1 cellular context compared by ENCODE assay signal in the genomic region with DNA sequence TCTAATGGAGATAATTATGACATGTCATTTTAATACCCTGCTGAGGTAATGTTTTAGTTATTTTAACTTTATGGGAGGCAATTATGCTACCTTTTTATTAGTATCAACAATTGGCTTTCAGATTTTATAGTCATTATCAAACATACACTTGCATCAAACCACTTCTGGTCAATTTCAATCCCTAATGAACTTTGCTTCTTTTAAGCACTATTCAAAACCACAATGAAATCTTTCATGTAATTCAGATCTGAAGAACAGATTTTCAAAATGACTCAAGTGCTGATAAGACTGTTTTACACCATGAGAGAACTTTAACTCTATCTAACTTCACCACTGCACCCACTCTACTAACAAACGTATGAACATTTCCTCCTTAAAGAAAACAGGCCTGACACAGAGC.
TF ChIP-seq lines count a peak whose summit lies in the region.

No MANE protein-coding gene starts in this region.

TF ChIP-seq in K562, 482 proteins besides CTCF, POLR2A, EP300 and RAD21 (continued from another document and continues in another):
- TF ChIP-seq, protein P1, sequence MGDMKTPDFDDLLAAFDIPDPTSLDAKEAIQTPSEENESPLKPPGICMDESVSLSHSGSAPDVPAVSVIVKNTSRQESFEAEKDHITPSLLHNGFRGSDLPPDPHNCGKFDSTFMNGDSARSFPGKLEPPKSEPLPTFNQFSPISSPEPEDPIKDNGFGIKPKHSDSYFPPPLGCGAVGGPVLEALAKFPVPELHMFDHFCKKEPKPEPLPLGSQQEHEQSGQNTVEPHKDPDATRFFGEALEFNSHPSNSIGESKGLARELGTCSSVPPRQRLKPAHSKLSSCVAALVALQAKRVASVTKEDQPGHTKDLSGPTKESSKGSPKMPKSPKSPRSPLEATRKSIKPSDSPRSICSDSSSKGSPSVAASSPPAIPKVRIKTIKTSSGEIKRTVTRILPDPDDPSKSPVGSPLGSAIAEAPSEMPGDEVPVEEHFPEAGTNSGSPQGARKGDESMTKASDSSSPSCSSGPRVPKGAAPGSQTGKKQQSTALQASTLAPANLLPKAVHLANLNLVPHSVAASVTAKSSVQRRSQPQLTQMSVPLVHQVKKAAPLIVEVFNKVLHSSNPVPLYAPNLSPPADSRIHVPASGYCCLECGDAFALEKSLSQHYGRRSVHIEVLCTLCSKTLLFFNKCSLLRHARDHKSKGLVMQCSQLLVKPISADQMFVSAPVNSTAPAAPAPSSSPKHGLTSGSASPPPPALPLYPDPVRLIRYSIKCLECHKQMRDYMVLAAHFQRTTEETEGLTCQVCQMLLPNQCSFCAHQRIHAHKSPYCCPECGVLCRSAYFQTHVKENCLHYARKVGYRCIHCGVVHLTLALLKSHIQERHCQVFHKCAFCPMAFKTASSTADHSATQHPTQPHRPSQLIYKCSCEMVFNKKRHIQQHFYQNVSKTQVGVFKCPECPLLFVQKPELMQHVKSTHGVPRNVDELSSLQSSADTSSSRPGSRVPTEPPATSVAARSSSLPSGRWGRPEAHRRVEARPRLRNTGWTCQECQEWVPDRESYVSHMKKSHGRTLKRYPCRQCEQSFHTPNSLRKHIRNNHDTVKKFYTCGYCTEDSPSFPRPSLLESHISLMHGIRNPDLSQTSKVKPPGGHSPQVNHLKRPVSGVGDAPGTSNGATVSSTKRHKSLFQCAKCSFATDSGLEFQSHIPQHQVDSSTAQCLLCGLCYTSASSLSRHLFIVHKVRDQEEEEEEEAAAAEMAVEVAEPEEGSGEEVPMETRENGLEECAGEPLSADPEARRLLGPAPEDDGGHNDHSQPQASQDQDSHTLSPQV (IDR thresholded peaks at IDR 0.05): no peak
- TF ChIP-seq ZNF431 (CRISPR knock-in tag; IDR thresholded peaks at IDR 0.05) (no peak), ZNF134 (CRISPR knock-in tag; conservative IDR thresholded peaks at IDR 0.05) (no peak), NCOA2 (IDR thresholded peaks at IDR 0.05; ENCODE audit: partially characterized antibody in 2 of 2) (no peak), SMAD4 (CRISPR knock-in tag; conservative IDR thresholded peaks at IDR 0.05) (no peak), CBFA2T3 (IDR thresholded peaks at IDR 0.05) (peak; percentile 74), RFX5 (IDR thresholded peaks at IDR 0.05; ENCODE audit: low read depth, low read length) (no peak), SAP30 (IDR thresholded peaks at IDR 0.05; ENCODE audit: borderline replicate concordance, insufficient read depth, low read depth, low read length, poor library complexity, severe bottlenecking) (no peak), ZBED1 (IDR thresholded peaks at IDR 0.05) (no peak), DIDO1 (tag; IDR thresholded peaks at IDR 0.05; ENCODE audit: low read depth) (no peak), IFI16 (CRISPR knock-in tag; IDR thresholded peaks at IDR 0.05) (no peak), ZNF121 (CRISPR knock-in tag; conservative IDR thresholded peaks at IDR 0.05) (no peak), ZNF140 (CRISPR knock-in tag; IDR thresholded peaks at IDR 0.05) (no peak), SNRNP70 (optimal IDR thresholded peaks at IDR 0.05; ENCODE audit: low read depth, low read length) (no peak), ZNF316 (IDR thresholded peaks at IDR 0.05) (peak; percentile 64), ZNF124 (CRISPR knock-in tag; IDR thresholded peaks at IDR 0.05) (no peak), PML (IDR thresholded peaks at IDR 0.05; ENCODE audit: low read length) (no peak), SRF (CRISPR knock-in tag; IDR thresholded peaks at IDR 0.05) (no peak), ZNF274 (IDR thresholded peaks at IDR 0.05; ENCODE audit: borderline replicate concordance, low read depth, low read length) (no peak), ZNF217 (CRISPR knock-in tag; IDR thresholded peaks at IDR 0.05) (no peak), NFATC3 (IDR thresholded peaks at IDR 0.05) (no peak), JUND (IDR thresholded peaks at IDR 0.05; ENCODE audit: borderline replicate concordance, low read depth, low read length) (peak; percentile 54), JUND (tag; IDR thresholded peaks at IDR 0.05; ENCODE audit: borderline replicate concordance, low read depth, low read length) (peak; percentile 46; the same call in 1 of the 3 replicates), KAT7 (CRISPR knock-in tag; IDR thresholded peaks at IDR 0.05; ENCODE audit: borderline replicate concordance) (no peak), ZNF583 (CRISPR knock-in tag; IDR thresholded peaks at IDR 0.05) (no peak), FOS (IDR thresholded peaks at IDR 0.05; ENCODE audit: extremely low read depth, insufficient read length) (no peak), ZNF830 (CRISPR knock-in tag; IDR thresholded peaks at IDR 0.05) (no peak), STAT5B (CRISPR knock-in tag; IDR thresholded peaks at IDR 0.05) (no peak), HIVEP1 (CRISPR knock-in tag; IDR thresholded peaks at IDR 0.05) (no peak), HNRNPK (IDR thresholded peaks at IDR 0.05; ENCODE audit: low read depth, low read length, poor library complexity, severe bottlenecking) (no peak), TAF1 (IDR thresholded peaks at IDR 0.05; ENCODE audit: control insufficient read depth, extremely low read depth, insufficient read depth, low read length, severe bottlenecking) (no peak), NFYB (IDR thresholded peaks at IDR 0.05; ENCODE audit: extremely low read depth, insufficient read length) (no peak), POLR2AphosphoS5 (IDR thresholded peaks at IDR 0.05; ENCODE audit: control insufficient read depth, insufficient read depth, low read depth, low read length) (no peak), TAL1 (IDR thresholded peaks at IDR 0.05) (no peak), CHCHD3 (CRISPR knock-in tag; IDR thresholded peaks at IDR 0.05) (no peak), ZBTB17 (CRISPR knock-in tag; IDR thresholded peaks at IDR 0.05) (no peak), KDM1A (IDR thresholded peaks at IDR 0.05) (peak; percentile 89 to 90), RCOR1 (IDR thresholded peaks at IDR 0.05; ENCODE audit: borderline replicate concordance in 1 of 2, low read depth in 2 of 2, low read length in 2 of 2) (peak in 1 of 2 experiments; percentile 84; a peak in 2 of 4 replicates), ZNF696 (CRISPR knock-in tag; conservative IDR thresholded peaks at IDR 0.05) (no peak), RBM39 (optimal IDR thresholded peaks at IDR 0.05; ENCODE audit: low read depth, low read length) (no peak), ESRRA (IDR thresholded peaks at IDR 0.05; ENCODE audit: borderline replicate concordance, low read depth) (no peak), C11orf30 (IDR thresholded peaks at IDR 0.05; ENCODE audit: low read depth) (peak; percentile 49; the same call in 1 of the 2 replicates), DPF2 (IDR thresholded peaks at IDR 0.05) (peak; percentile 39; the same call in 1 of the 2 replicates), CSDE1 (IDR thresholded peaks at IDR 0.05) (no peak), CBFB (CRISPR knock-in tag; IDR thresholded peaks at IDR 0.05) (no peak), SMARCE1 (IDR thresholded peaks at IDR 0.05) (peak; percentile 74; the same call in 1 of the 2 replicates), COPS2 (conservative IDR thresholded peaks at IDR 0.05) (no peak), TRIM28 (IDR thresholded peaks at IDR 0.05) (no peak), ZC3H8 (IDR thresholded peaks at IDR 0.05) (no peak), TEAD2 (tag; IDR thresholded peaks at IDR 0.05) (no peak), TCF7L2 (IDR thresholded peaks at IDR 0.05; ENCODE audit: low read depth, low read length) (no peak), MEF2A (IDR thresholded peaks at IDR 0.05; ENCODE audit: control insufficient read depth, low read depth, low read length) (no peak), SREBF2 (CRISPR knock-in tag; IDR thresholded peaks at IDR 0.05) (no peak), HDAC2 (IDR thresholded peaks at IDR 0.05) (peak; percentile 28; the same call in 1 of the 2 replicates)
- TF ChIP-seq, protein P2, sequence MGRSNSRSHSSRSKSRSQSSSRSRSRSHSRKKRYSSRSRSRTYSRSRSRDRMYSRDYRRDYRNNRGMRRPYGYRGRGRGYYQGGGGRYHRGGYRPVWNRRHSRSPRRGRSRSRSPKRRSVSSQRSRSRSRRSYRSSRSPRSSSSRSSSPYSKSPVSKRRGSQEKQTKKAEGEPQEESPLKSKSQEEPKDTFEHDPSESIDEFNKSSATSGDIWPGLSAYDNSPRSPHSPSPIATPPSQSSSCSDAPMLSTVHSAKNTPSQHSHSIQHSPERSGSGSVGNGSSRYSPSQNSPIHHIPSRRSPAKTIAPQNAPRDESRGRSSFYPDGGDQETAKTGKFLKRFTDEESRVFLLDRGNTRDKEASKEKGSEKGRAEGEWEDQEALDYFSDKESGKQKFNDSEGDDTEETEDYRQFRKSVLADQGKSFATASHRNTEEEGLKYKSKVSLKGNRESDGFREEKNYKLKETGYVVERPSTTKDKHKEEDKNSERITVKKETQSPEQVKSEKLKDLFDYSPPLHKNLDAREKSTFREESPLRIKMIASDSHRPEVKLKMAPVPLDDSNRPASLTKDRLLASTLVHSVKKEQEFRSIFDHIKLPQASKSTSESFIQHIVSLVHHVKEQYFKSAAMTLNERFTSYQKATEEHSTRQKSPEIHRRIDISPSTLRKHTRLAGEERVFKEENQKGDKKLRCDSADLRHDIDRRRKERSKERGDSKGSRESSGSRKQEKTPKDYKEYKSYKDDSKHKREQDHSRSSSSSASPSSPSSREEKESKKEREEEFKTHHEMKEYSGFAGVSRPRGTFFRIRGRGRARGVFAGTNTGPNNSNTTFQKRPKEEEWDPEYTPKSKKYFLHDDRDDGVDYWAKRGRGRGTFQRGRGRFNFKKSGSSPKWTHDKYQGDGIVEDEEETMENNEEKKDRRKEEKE (IDR thresholded peaks at IDR 0.05; ENCODE audit: borderline replicate concordance in 1 of 2, control insufficient read depth in 1 of 2, low read depth in 2 of 2, low read length in 1 of 2): no peak
- TF ChIP-seq, protein P3, sequence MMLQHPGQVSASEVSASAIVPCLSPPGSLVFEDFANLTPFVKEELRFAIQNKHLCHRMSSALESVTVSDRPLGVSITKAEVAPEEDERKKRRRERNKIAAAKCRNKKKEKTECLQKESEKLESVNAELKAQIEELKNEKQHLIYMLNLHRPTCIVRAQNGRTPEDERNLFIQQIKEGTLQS (IDR thresholded peaks at IDR 0.05): no peak
- TF ChIP-seq, protein P3 (CRISPR knock-in tag; conservative IDR thresholded peaks at IDR 0.05): no peak
- TF ChIP-seq, protein P4, sequence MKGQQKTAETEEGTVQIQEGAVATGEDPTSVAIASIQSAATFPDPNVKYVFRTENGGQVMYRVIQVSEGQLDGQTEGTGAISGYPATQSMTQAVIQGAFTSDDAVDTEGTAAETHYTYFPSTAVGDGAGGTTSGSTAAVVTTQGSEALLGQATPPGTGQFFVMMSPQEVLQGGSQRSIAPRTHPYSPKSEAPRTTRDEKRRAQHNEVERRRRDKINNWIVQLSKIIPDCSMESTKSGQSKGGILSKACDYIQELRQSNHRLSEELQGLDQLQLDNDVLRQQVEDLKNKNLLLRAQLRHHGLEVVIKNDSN (CRISPR knock-in tag; IDR thresholded peaks at IDR 0.05): no peak
- TF ChIP-seq, protein P5, sequence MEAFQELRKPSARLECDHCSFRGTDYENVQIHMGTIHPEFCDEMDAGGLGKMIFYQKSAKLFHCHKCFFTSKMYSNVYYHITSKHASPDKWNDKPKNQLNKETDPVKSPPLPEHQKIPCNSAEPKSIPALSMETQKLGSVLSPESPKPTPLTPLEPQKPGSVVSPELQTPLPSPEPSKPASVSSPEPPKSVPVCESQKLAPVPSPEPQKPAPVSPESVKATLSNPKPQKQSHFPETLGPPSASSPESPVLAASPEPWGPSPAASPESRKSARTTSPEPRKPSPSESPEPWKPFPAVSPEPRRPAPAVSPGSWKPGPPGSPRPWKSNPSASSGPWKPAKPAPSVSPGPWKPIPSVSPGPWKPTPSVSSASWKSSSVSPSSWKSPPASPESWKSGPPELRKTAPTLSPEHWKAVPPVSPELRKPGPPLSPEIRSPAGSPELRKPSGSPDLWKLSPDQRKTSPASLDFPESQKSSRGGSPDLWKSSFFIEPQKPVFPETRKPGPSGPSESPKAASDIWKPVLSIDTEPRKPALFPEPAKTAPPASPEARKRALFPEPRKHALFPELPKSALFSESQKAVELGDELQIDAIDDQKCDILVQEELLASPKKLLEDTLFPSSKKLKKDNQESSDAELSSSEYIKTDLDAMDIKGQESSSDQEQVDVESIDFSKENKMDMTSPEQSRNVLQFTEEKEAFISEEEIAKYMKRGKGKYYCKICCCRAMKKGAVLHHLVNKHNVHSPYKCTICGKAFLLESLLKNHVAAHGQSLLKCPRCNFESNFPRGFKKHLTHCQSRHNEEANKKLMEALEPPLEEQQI (IDR thresholded peaks at IDR 0.05): no peak
- TF ChIP-seq, protein P6, sequence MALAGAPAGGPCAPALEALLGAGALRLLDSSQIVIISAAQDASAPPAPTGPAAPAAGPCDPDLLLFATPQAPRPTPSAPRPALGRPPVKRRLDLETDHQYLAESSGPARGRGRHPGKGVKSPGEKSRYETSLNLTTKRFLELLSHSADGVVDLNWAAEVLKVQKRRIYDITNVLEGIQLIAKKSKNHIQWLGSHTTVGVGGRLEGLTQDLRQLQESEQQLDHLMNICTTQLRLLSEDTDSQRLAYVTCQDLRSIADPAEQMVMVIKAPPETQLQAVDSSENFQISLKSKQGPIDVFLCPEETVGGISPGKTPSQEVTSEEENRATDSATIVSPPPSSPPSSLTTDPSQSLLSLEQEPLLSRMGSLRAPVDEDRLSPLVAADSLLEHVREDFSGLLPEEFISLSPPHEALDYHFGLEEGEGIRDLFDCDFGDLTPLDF (CRISPR knock-in tag; IDR thresholded peaks at IDR 0.05): no peak
- TF ChIP-seq, protein P7, sequence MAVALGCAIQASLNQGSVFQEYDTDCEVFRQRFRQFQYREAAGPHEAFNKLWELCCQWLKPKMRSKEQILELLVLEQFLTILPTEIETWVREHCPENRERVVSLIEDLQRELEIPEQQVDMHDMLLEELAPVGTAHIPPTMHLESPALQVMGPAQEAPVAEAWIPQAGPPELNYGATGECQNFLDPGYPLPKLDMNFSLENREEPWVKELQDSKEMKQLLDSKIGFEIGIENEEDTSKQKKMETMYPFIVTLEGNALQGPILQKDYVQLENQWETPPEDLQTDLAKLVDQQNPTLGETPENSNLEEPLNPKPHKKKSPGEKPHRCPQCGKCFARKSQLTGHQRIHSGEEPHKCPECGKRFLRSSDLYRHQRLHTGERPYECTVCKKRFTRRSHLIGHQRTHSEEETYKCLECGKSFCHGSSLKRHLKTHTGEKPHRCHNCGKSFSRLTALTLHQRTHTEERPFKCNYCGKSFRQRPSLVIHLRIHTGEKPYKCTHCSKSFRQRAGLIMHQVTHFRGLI (CRISPR knock-in tag; IDR thresholded peaks at IDR 0.05): no peak
- TF ChIP-seq, protein P8, sequence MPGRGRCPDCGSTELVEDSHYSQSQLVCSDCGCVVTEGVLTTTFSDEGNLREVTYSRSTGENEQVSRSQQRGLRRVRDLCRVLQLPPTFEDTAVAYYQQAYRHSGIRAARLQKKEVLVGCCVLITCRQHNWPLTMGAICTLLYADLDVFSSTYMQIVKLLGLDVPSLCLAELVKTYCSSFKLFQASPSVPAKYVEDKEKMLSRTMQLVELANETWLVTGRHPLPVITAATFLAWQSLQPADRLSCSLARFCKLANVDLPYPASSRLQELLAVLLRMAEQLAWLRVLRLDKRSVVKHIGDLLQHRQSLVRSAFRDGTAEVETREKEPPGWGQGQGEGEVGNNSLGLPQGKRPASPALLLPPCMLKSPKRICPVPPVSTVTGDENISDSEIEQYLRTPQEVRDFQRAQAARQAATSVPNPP (IDR thresholded peaks at IDR 0.05; ENCODE audit: borderline replicate concordance, insufficient read depth, insufficient read length): no peak
